1 cellular context compared by ENCODE assay signal in the genomic region with DNA sequence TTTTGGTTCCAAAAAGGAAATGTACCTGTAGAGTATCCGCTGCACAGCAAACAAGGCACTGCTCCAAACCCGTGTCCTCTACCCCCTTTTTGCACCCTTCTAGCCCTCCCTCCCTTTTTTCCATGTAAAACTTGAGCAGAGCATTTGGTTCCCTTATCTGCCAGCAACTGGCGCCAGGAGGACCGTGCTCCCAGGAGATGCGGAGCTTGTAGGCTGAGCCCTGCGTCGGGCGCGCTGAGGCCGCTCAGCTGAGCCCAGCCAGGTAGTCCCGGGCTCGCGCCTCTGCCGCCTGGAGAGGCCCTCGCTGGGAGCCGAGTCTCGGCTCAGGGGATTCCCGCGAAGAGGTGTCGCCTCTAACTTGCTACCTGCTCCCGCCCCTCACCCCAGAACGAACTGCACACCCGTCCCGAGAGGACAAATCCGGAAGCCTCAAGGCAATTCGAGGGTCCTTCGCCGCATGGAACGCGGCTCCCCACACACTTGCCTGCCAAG.
TF ChIP-seq lines count a peak whose summit lies in the region.

No MANE protein-coding gene starts in this region.

TF ChIP-seq in GM12878, 131 proteins besides CTCF, POLR2A, EP300 and RAD21 (continued from another document):
- TF ChIP-seq IRF4 (IDR thresholded peaks at IDR 0.05; ENCODE audit: low read depth, low read length) (no peak), SIN3A (IDR thresholded peaks at IDR 0.05; ENCODE audit: low read depth, low read length) (peak; percentile 30), DPF2 (IDR thresholded peaks at IDR 0.05) (no peak), SMAD5 (IDR thresholded peaks at IDR 0.05; ENCODE audit: low read depth) (0 out of 2 replicates have a peak, but pooled peaks have one; percentile 66)
- TF ChIP-seq, protein P1, sequence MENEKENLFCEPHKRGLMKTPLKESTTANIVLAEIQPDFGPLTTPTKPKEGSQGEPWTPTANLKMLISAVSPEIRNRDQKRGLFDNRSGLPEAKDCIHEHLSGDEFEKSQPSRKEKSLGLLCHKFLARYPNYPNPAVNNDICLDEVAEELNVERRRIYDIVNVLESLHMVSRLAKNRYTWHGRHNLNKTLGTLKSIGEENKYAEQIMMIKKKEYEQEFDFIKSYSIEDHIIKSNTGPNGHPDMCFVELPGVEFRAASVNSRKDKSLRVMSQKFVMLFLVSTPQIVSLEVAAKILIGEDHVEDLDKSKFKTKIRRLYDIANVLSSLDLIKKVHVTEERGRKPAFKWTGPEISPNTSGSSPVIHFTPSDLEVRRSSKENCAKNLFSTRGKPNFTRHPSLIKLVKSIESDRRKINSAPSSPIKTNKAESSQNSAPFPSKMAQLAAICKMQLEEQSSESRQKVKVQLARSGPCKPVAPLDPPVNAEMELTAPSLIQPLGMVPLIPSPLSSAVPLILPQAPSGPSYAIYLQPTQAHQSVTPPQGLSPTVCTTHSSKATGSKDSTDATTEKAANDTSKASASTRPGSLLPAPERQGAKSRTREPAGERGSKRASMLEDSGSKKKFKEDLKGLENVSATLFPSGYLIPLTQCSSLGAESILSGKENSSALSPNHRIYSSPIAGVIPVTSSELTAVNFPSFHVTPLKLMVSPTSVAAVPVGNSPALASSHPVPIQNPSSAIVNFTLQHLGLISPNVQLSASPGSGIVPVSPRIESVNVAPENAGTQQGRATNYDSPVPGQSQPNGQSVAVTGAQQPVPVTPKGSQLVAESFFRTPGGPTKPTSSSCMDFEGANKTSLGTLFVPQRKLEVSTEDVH (IDR thresholded peaks at IDR 0.05; ENCODE audit: low read depth, partially characterized antibody) = no peak
- TF ChIP-seq, protein P2, sequence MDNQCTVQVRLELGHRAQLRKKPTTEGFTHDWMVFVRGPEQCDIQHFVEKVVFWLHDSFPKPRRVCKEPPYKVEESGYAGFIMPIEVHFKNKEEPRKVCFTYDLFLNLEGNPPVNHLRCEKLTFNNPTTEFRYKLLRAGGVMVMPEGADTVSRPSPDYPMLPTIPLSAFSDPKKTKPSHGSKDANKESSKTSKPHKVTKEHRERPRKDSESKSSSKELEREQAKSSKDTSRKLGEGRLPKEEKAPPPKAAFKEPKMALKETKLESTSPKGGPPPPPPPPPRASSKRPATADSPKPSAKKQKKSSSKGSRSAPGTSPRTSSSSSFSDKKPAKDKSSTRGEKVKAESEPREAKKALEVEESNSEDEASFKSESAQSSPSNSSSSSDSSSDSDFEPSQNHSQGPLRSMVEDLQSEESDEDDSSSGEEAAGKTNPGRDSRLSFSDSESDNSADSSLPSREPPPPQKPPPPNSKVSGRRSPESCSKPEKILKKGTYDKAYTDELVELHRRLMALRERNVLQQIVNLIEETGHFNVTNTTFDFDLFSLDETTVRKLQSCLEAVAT (IDR thresholded peaks at IDR 0.05) = peak; percentile 13; the same call in 1 of the 2 replicates
- TF ChIP-seq, protein P3, sequence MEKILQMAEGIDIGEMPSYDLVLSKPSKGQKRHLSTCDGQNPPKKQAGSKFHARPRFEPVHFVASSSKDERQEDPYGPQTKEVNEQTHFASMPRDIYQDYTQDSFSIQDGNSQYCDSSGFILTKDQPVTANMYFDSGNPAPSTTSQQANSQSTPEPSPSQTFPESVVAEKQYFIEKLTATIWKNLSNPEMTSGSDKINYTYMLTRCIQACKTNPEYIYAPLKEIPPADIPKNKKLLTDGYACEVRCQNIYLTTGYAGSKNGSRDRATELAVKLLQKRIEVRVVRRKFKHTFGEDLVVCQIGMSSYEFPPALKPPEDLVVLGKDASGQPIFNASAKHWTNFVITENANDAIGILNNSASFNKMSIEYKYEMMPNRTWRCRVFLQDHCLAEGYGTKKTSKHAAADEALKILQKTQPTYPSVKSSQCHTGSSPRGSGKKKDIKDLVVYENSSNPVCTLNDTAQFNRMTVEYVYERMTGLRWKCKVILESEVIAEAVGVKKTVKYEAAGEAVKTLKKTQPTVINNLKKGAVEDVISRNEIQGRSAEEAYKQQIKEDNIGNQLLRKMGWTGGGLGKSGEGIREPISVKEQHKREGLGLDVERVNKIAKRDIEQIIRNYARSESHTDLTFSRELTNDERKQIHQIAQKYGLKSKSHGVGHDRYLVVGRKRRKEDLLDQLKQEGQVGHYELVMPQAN (conservative IDR thresholded peaks at IDR 0.05) = no peak
- TF ChIP-seq, protein P4, sequence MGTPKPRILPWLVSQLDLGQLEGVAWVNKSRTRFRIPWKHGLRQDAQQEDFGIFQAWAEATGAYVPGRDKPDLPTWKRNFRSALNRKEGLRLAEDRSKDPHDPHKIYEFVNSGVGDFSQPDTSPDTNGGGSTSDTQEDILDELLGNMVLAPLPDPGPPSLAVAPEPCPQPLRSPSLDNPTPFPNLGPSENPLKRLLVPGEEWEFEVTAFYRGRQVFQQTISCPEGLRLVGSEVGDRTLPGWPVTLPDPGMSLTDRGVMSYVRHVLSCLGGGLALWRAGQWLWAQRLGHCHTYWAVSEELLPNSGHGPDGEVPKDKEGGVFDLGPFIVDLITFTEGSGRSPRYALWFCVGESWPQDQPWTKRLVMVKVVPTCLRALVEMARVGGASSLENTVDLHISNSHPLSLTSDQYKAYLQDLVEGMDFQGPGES (IDR thresholded peaks at IDR 0.05) = no peak
